Comparison of ENCODE assay signal across 20 cellular contexts in genomic region chr12:71708658-71709057, GRCh38.
DNase-seq lines count a peak whose midpoint lies in the region; ATAC-seq and TF ChIP-seq lines count a peak whose summit lies in the region.
"Had no signal": no experiment of that assay in that cellular context is flagged by ENCODE, and none has a peak within 500 bp of the region (broad histone marks: within the 10 kb centered on the region; RNA-seq: fewer than 3 reads in every experiment).

No MANE protein-coding gene starts in this region.

- TF ChIP-seq CTCF in fibroblast of mammary gland (conservative IDR thresholded peaks at IDR 0.05; ENCODE audit: control insufficient read depth, insufficient read depth, low read depth, low read length) (no peak), GM13976 (IDR thresholded peaks at IDR 0.05; ENCODE audit: borderline replicate concordance, control extremely low read depth, extremely low read depth, insufficient read depth, missing control alignments) (no peak)

- DNase-seq in HCEC 1CT (peak; percentile 17), amniotic epithelial cell (ENCODE audit: low read depth) (peak; percentile 80), fibroblast of mammary gland (ENCODE audit: low read depth) (peak; percentile 69), GOT3 (lab: John Stamatoyannopoulos, UW) (no peak), GM13976 (ENCODE audit: low spot score) (no peak), SHP77 treated with DMSO at 0.1 percent for 48 hours (lab: John Stamatoyannopoulos, UW) (no peak)
- DNase-seq: ACHN, AML-193, DND-41, H7, NCI-H1105 treated with DMSO at 0.1 percent for 48 hours, NCI-H1694, NCI-H2081 treated with DMSO at 0.1 percent for 48 hours, NCI-H510A, NCI-H774, SIG-M5, T-cell had no signal

- ATAC-seq in GM21786 (IDR thresholded peaks at IDR 0.05; ENCODE audit: unreplicated experiment): no peak
- ATAC-seq: GM12878, SK-N-SH treated with all-trans-retinoic acid at 6 μM for 48 hours, T-cell had no signal

- H3K4me3 ChIP-seq in fibroblast of mammary gland (ENCODE audit: control insufficient read depth, low read depth, low read length): no peak overlapping the region
- H3K4me3 ChIP-seq: GM12878 had no signal

- in situ Hi-C loops in GM13976 (cut with MboI; ENCODE audit: low sequenced_read_pairs, unreplicated experiment): no loop called here

Comparison
In these comparisons a context has a peak if more than half of its experiments do, and no peak if none do; other contexts are left out.
1. DNase-seq: peak in HCEC 1CT (single experiment), amniotic epithelial cell (single experiment) and fibroblast of mammary gland (single experiment); none in GOT3 (single experiment), GM13976 (single experiment) and SHP77 treated with DMSO at 0.1 percent for 48 hours (single experiment).